18 cellular contexts compared by ENCODE assay signal in the genomic region with DNA sequence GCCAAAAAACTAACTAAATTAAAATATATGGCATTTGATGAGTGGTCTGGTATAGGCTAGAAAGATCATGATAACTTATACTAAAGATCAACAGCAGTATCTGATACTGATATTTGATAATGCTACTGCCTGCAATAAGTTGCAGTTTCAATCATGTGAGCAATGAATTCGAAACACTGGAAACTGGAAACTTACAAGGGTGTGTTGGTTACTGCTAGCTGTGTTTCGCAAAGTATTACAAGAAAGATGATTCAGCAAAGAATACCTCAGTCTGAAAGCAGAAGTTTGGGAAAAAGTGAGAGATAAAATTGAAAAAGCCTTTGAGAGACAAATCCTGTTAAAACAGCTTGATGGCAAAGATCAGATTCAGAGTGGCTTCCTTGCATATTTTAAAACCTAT.
"Had no signal": no experiment of that assay in that cellular context is flagged by ENCODE, and none has a peak within 500 bp of the region (broad histone marks: within the 10 kb centered on the region; RNA-seq: fewer than 3 reads in every experiment).

No MANE protein-coding gene starts in this region.

- H3K4me3 ChIP-seq: colonic mucosa, esophagus squamous epithelium, left ventricle myocardium inferior, mucosa of descending colon, thyroid gland had no signal

- ATAC-seq: activated naive CD4-positive, alpha-beta T cell treated with anti-CD3 and anti-CD28 coated beads, Interleukin-2, amount 50 U/mL, for 72 hours; mucosa of descending colon; natural killer cell treated with Interleukin-12 subunit alpha and Interleukin-12 subunit beta and Interleukin-15 and Interleukin-18, amount 100 ng/mL, for 72 hours; stimulated activated effector memory CD8-positive, alpha-beta T cell treated with anti-CD3 and anti-CD28 coated beads, Interleukin-12 subunit alpha, Interleukin-12 subunit beta, amount 100 ng/mL, for 72 hours had no signal

- H3K27me3 ChIP-seq: colonic mucosa, esophagus squamous epithelium, thyroid gland had no signal

- H3K27ac Mint-ChIP-seq: activated naive CD4-positive, alpha-beta T cell treated with anti-CD3 and anti-CD28 coated beads, Interleukin-2, amount 50 U/mL, for 72 hours; natural killer cell treated with Interleukin-12 subunit alpha and Interleukin-12 subunit beta and Interleukin-15 and Interleukin-18, amount 100 ng/mL, for 72 hours; stimulated activated effector memory CD8-positive, alpha-beta T cell treated with anti-CD3 and anti-CD28 coated beads, Interleukin-12 subunit alpha, Interleukin-12 subunit beta, amount 100 ng/mL, for 72 hours; T-helper 2 cell treated with Interferon-gamma antibody and Interleukin-4, amounts not matched to agents 5 μg/mL and 100 μg/mL, for 36 hours had no signal

- H3K4me1 Mint-ChIP-seq: stimulated activated effector memory CD8-positive, alpha-beta T cell treated with anti-CD3 and anti-CD28 coated beads, Interleukin-12 subunit alpha, Interleukin-12 subunit beta, amount 100 ng/mL, for 72 hours had no signal

- H3K4me3 Mint-ChIP-seq: natural killer cell treated with Interleukin-12 subunit alpha and Interleukin-12 subunit beta and Interleukin-15 and Interleukin-18, amount 100 ng/mL, for 72 hours; stimulated activated effector memory CD8-positive, alpha-beta T cell treated with anti-CD3 and anti-CD28 coated beads, Interleukin-12 subunit alpha, Interleukin-12 subunit beta, amount 100 ng/mL, for 72 hours; T-helper 2 cell treated with Interferon-gamma antibody and Interleukin-4, amounts not matched to agents 5 μg/mL and 100 μg/mL, for 36 hours had no signal

- H3K36me3 ChIP-seq: colonic mucosa, esophagus squamous epithelium, left ventricle myocardium inferior, thyroid gland had no signal

- H3K27ac ChIP-seq: colonic mucosa, esophagus squamous epithelium, left ventricle myocardium inferior, thyroid gland had no signal

- H3K4me1 ChIP-seq: colonic mucosa, esophagus squamous epithelium, left ventricle myocardium inferior, thyroid gland had no signal

- DNase-seq: activated CD4-positive, alpha-beta T cell treated with anti-CD3 and anti-CD28 coated beads, Interleukin-2, amount 50 U/mL, for 48 hours; amniotic stem cell; caudate nucleus; colonic mucosa; effector CD4-positive, alpha-beta T cell; esophagus squamous epithelium; foreskin fibroblast; hypothalamus; left ventricle myocardium inferior; mucosa of descending colon; retina; stimulated activated CD4-positive, alpha-beta T cell treated with anti-CD3 and anti-CD28 coated beads, Interleukin-12 subunit alpha, Interleukin-12 subunit beta, amount 100 ng/mL, for 4 hours; stimulated activated CD4-positive, alpha-beta T cell treated with anti-CD3 and anti-CD28 coated beads, Interleukin-2, amount 100 ng/mL, for 24 hours; thyroid gland had no signal

- H3K9me3 ChIP-seq: colonic mucosa, esophagus squamous epithelium, mucosa of descending colon, thyroid gland had no signal

- H3K27me3 Mint-ChIP-seq: natural killer cell treated with Interleukin-12 subunit alpha and Interleukin-12 subunit beta and Interleukin-15 and Interleukin-18, amount 100 ng/mL, for 72 hours had no signal

- H3K36me3 Mint-ChIP-seq: activated naive CD4-positive, alpha-beta T cell treated with anti-CD3 and anti-CD28 coated beads, Interleukin-2, amount 50 U/mL, for 72 hours; stimulated activated effector memory CD8-positive, alpha-beta T cell treated with anti-CD3 and anti-CD28 coated beads, Interleukin-12 subunit alpha, Interleukin-12 subunit beta, amount 100 ng/mL, for 72 hours had no signal
